Comparison of ENCODE assay signal across 22 cellular contexts in the genomic region with DNA sequence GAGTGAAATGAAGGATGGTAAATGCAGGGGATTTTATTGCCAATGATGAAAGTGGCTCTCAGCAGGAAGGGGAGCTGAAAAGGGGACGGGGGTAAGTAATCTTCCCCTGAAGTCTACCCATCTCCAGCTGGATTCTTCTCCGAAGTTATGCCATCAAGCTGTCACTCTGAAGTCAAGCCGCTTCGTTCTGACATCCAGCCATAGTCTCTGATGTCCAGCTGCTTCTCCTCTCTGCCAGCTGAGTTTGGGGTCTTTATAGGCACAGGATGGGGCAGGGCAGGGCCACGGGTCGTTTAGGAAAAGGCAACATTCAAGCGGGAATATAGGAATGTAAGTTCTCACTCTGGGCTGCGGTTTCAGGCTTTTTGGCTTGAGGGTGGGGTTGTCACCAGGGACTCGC.
DNase-seq lines count a peak whose midpoint lies in the region; ATAC-seq and FAIRE-seq lines count a peak whose summit lies in the region.
"Had no signal": no experiment of that assay in that cellular context is flagged by ENCODE, and none has a peak within 500 bp of the region (broad histone marks: within the 10 kb centered on the region; RNA-seq: fewer than 3 reads in every experiment).

No MANE protein-coding gene starts in this region.

- DNase-seq in DMS 273 treated with DMSO at 0.1 percent for 48 hours (lab: John Stamatoyannopoulos, UW) (peak; percentile 70), DMS 273 (lab: John Stamatoyannopoulos, UW; ENCODE audit: unreplicated experiment) (no peak), NCI-H345 treated with DMSO at 0.1 percent for 48 hours (lab: John Stamatoyannopoulos, UW; ENCODE audit: unreplicated experiment) (peak; percentile 95), NCI-H345 (lab: John Stamatoyannopoulos, UW) (no peak), RCC 7860 (ENCODE audit: low spot score) (peak; percentile 61), posterior vena cava (ENCODE audit: low spot score) (peak; percentile 17), KG1 (lab: John Stamatoyannopoulos, UW) (no peak)
- DNase-seq: ACHN, Calu3, DMS79, MV-4-11, NCI-H1436, NCI-H2029, NCI-H510A treated with DMSO at 0.1 percent for 48 hours, NCI-H748 treated with DMSO at 0.1 percent for 48 hours, OCI-M1, RPMI8226, SHP77, T-helper 2 cell had no signal

- no peak for ATAC-seq in HG03439 (IDR thresholded peaks at IDR 0.05; ENCODE audit: unreplicated experiment)
- ATAC-seq: HepG2, K562 had no signal

- FAIRE-seq in RCC 7860 (lab: Jason Lieb, UNC) = no peak
- FAIRE-seq: HepG2, K562 had no signal

- intact Hi-C loops in posterior vena cava (cut with DNase I) = no loop called here

Comparison
In these comparisons a context has a peak if more than half of its experiments do, and no peak if none do; other contexts are left out.
1. DNase-seq: peak in DMS 273 treated with DMSO at 0.1 percent for 48 hours (single experiment), NCI-H345 treated with DMSO at 0.1 percent for 48 hours (single experiment), RCC 7860 (single experiment) and posterior vena cava (single experiment); none in DMS 273 (single experiment), NCI-H345 (single experiment) and KG1 (single experiment).